ENCODE assay signal across 2 cellular contexts in genomic region chr7:142033154-142033553, GRCh38.
TF ChIP-seq lines count a peak whose summit lies in the region.

No MANE protein-coding gene starts in this region.

TF ChIP-seq in liver, 16 proteins besides CTCF, POLR2A, EP300 and RAD21:
- TF ChIP-seq YY1 (IDR thresholded peaks at IDR 0.05): no peak
- peak; percentile 20 to 49 for TF ChIP-seq HNF4A (conservative IDR thresholded peaks at IDR 0.05)
- TF ChIP-seq RXRA (IDR thresholded peaks at IDR 0.05): no peak
TF ChIP-seq in liver: peak in this region for 1.

TF ChIP-seq in HepG2, 621 proteins besides CTCF, POLR2A, EP300 and RAD21:
- TF ChIP-seq BCL3 (CRISPR knock-in tag; IDR thresholded peaks at IDR 0.05): no peak
- no peak for TF ChIP-seq GZF1 (CRISPR knock-in tag; IDR thresholded peaks at IDR 0.05)
- TF ChIP-seq FOXO1 (CRISPR knock-in tag; IDR thresholded peaks at IDR 0.05): no peak
- no peak for TF ChIP-seq NFIB (CRISPR knock-in tag; IDR thresholded peaks at IDR 0.05; ENCODE audit: borderline replicate concordance)
- TF ChIP-seq SMAD3 (CRISPR knock-in tag; IDR thresholded peaks at IDR 0.05): no peak
- no peak for TF ChIP-seq BCL6 (CRISPR knock-in tag; IDR thresholded peaks at IDR 0.05)
